8 cellular contexts compared by ENCODE assay signal in genomic region chr6:35601331-35602132, GRCh38.
A peak's percentile ranks its signal among the peaks of the same experiment; 100 is the strongest.
DNase-seq lines count a peak whose midpoint lies in the region; ATAC-seq and TF ChIP-seq lines count a peak whose summit lies in the region.

No MANE protein-coding gene starts in this region.

- no TSS peak for BruUV-seq in IMR-90 (replicated peaks; lab: Mats Ljungman, UMichigan)

- no peak for TF ChIP-seq RAD21 in IMR-90 (IDR thresholded peaks at IDR 0.05; ENCODE audit: low read length)

- H3K36me3 Mint-ChIP-seq in activated CD4-positive, alpha-beta T cell treated with anti-CD3 and anti-CD28 coated beads for 36 hours (ENCODE audit: low read depth): peaks cover 40% of the 10 kb centered on the region

- H3K9me3 ChIP-seq in IMR-90 (ENCODE audit: control insufficient read depth, insufficient read depth, low read length) (no peaks in the 10 kb centered on the region), duodenal mucosa (ENCODE audit: control insufficient read depth in 1 of 2, low read length in 2 of 2) (no peaks in the 10 kb centered on the region), mesenchymal stem cell (ENCODE audit: control insufficient read depth, low read length) (no peaks in the 10 kb centered on the region)

- peak overlapping the region; percentile 53 for H3K56ac ChIP-seq in IMR-90 (ENCODE audit: extremely low read depth, insufficient read depth, low read length)

- peak overlapping the region; percentile 28; the same call in 1 of the 2 replicates for H3K18ac ChIP-seq in IMR-90 (ENCODE audit: low read depth, low read length)
- peak overlapping the region in 1 of 2 experiments; percentile 34 for H3K18ac ChIP-seq in mesenchymal stem cell (ENCODE audit: low read depth in 1 of 2, low read length in 2 of 2)

- H3K4me3 Mint-ChIP-seq in activated CD4-positive, alpha-beta T cell treated with anti-CD3 and anti-CD28 coated beads for 36 hours: peak overlapping the region; percentile 47

- H2AK9ac ChIP-seq in IMR-90 (replicated peaks; ENCODE audit: low read depth, low read length, poor library complexity): no peak overlapping the region

- POLR2A ChIA-PET in AG04449 (lab: Yijun Ruan, JAX): no interaction called here
- POLR2A ChIA-PET in IMR-90 (lab: Charles Lee; ENCODE audit: unreplicated experiment): no interaction called here
- POLR2A ChIA-PET in activated CD4-positive, alpha-beta T cell treated with anti-CD3 and anti-CD28 coated beads for 36 hours (lab: Charles Lee): interaction anchor here (0.6 to 1.9 kb wide), 6 partner anchors 10 to 109 kb away, joined by 3 to 7 read pairs (median 4); no protein-coding TSS in a partner anchor

- H3K36me3 ChIP-seq in IMR-90 (ENCODE audit: control insufficient read depth, insufficient read depth, low read length) (no peaks in the 10 kb centered on the region), duodenal mucosa (ENCODE audit: control insufficient read depth in 1 of 2, insufficient read depth in 2 of 2, low read length in 2 of 2) (peaks cover 8 to 9% of the 10 kb centered on the region in 2 donors), mesenchymal stem cell (ENCODE audit: control insufficient read depth in 1 of 2, insufficient read depth in 2 of 2, low read depth in 1 of 2, low read length in 2 of 2) (no peaks in the 10 kb centered on the region)

- peaks cover 6% of the 10 kb centered on the region; the same call in 1 of the 2 replicates for H4K20me1 ChIP-seq in IMR-90 (ENCODE audit: insufficient read depth, low read length)

- H3K4me2 ChIP-seq in IMR-90 (ENCODE audit: low read depth, low read length): peak overlapping the region; percentile 91
- H3K4me2 ChIP-seq in mesenchymal stem cell (ENCODE audit: low read length, poor library complexity, severe bottlenecking): peak overlapping the region; percentile 63

- H4K91ac ChIP-seq in IMR-90 (ENCODE audit: insufficient read depth, low read depth, low read length) (peak overlapping the region; percentile 43; the same call in 1 of the 2 replicates), mesenchymal stem cell (ENCODE audit: low read length) (no peak overlapping the region)

- peak; percentile 79 for ATAC-seq in IMR-90 (ENCODE audit: low read depth)
- ATAC-seq in activated CD4-positive, alpha-beta T cell treated with anti-CD3 and anti-CD28 coated beads for 36 hours: peak; percentile 80
- ATAC-seq in GM21529 (IDR thresholded peaks at IDR 0.05; ENCODE audit: unreplicated experiment): no peak
- no peak for ATAC-seq in GM18868 (IDR thresholded peaks at IDR 0.05; ENCODE audit: unreplicated experiment)

- no peak for TF ChIP-seq POLR2A in IMR-90 (IDR thresholded peaks at IDR 0.05; ENCODE audit: low read depth, low read length)

- H3K23ac ChIP-seq in IMR-90 (ENCODE audit: low read depth, low read length) (peak overlapping the region; percentile 69), mesenchymal stem cell (ENCODE audit: low read length in 2 of 2) (no peak overlapping the region)

- H3K27ac ChIP-seq in IMR-90 (ENCODE audit: insufficient read depth, low read length): peak overlapping the region; percentile 53; the same call in 1 of the 2 replicates
- peak overlapping the region; percentile 53 for H3K27ac ChIP-seq in duodenal mucosa (ENCODE audit: low read depth, low read length)
- peak overlapping the region; percentile 67 for H3K27ac ChIP-seq in mesenchymal stem cell (ENCODE audit: low read length, poor library complexity, severe bottlenecking)

- H4K5ac ChIP-seq in IMR-90 (ENCODE audit: low read depth, low read length): peak overlapping the region; percentile 6; the same call in 1 of the 2 replicates

- H3K14ac ChIP-seq in IMR-90 (replicated peaks; ENCODE audit: low read depth, low read length): peak overlapping the region; percentile 72
- H3K14ac ChIP-seq in mesenchymal stem cell (ENCODE audit: low read length in 2 of 2): no peak overlapping the region

- intact Hi-C loops in IMR-90 (cut with micrococcal nuclease): loop anchor here (5.0 kb wide), 1 partner anchor 66 kb away; no protein-coding TSS in a partner anchor
- intact Hi-C loops in activated CD4-positive, alpha-beta T cell treated with anti-CD3 and anti-CD28 coated beads for 36 hours (cut with DNase I, micrococcal nuclease): loop anchor here (1.0 to 5.0 kb wide), 4 partner anchors 10 to 131 kb away; no protein-coding TSS in a partner anchor

- H2BK5ac ChIP-seq in IMR-90 (ENCODE audit: low read depth, low read length, poor library complexity, severe bottlenecking): peak overlapping the region; percentile 71
- H2BK5ac ChIP-seq in mesenchymal stem cell (ENCODE audit: low read depth, low read length, poor library complexity, severe bottlenecking): no peak overlapping the region

- H3K9me1 ChIP-seq in IMR-90 (ENCODE audit: insufficient read depth, low read length): peaks cover 14% of the 10 kb centered on the region

- dilution Hi-C loops in IMR-90 (cut with HindIII; ENCODE audit: low sequenced_read_pairs, unreplicated experiment): no loop called here

- H3K27me3 Mint-ChIP-seq in activated CD4-positive, alpha-beta T cell treated with anti-CD3 and anti-CD28 coated beads for 36 hours: no peaks in the 10 kb centered on the region

- H3K27me3 ChIP-seq in IMR-90 (ENCODE audit: control insufficient read depth, insufficient read depth, low read length): no peaks in the 10 kb centered on the region
- H3K27me3 ChIP-seq in duodenal mucosa (ENCODE audit: control insufficient read depth in 1 of 2, insufficient read depth in 2 of 2, low read length in 2 of 2): no peaks in the 10 kb centered on the region
- no peaks in the 10 kb centered on the region for H3K27me3 ChIP-seq in mesenchymal stem cell (ENCODE audit: control insufficient read depth in 1 of 2, insufficient read depth in 1 of 2, low read length in 2 of 2)

- TF ChIP-seq CTCF in AG04449 (IDR thresholded peaks at IDR 0.05; ENCODE audit: insufficient read depth, low read length, missing control alignments) (no peak), IMR-90 (conservative IDR thresholded peaks at IDR 0.05; ENCODE audit: low read depth, low read length) (no peak)

- H2BK12ac ChIP-seq in mesenchymal stem cell (ENCODE audit: low read length in 2 of 2): no peak overlapping the region

- H2AK5ac ChIP-seq in IMR-90 (ENCODE audit: low read depth, low read length) (peak overlapping the region; percentile 13; the same call in 1 of the 2 replicates), mesenchymal stem cell (ENCODE audit: low read length, severe bottlenecking) (no peak overlapping the region)

- H3K4me3 ChIP-seq in AG04449 (ENCODE audit: low read depth, low read length) (peak overlapping the region; percentile 28), IMR-90 (ENCODE audit: insufficient read depth, low read depth, low read length) (peak overlapping the region; percentile 5; the same call in 1 of the 2 replicates), duodenal mucosa (ENCODE audit: low read depth in 1 of 2, low read length in 2 of 2) (peak overlapping the region; percentile 4 to 13), mesenchymal stem cell (ENCODE audit: insufficient read depth in 1 of 2, low read depth in 1 of 2, low read length in 2 of 2) (peak overlapping the region in 1 of 2 experiments; percentile 20)

- in situ Hi-C loops in IMR-90 (cut with MboI; ENCODE audit: low sequenced_read_pairs): no loop called here

- H2BK15ac ChIP-seq in IMR-90 (ENCODE audit: low read depth, low read length) (peak overlapping the region; percentile 41; the same call in 1 of the 3 replicates), mesenchymal stem cell (ENCODE audit: low read depth, poor library complexity, severe bottlenecking) (no peak overlapping the region)

- H2BK120ac ChIP-seq in IMR-90 (ENCODE audit: low read depth, low read length): peak overlapping the region; percentile 50
- no peak overlapping the region for H2BK120ac ChIP-seq in mesenchymal stem cell (ENCODE audit: low read depth, low read length)

- H3K4me1 Mint-ChIP-seq in activated CD4-positive, alpha-beta T cell treated with anti-CD3 and anti-CD28 coated beads for 36 hours: peaks cover 76% of the 10 kb centered on the region

- CTCF ChIA-PET in AG04449 (lab: Yijun Ruan, JAX) (interaction anchor here (0.8 to 3.7 kb wide), 10 partner anchors 14 to 137 kb away, joined by 3 to 36 read pairs (median 4); partner anchors contain the start of gene ARMC12), IMR-90 (lab: Yijun Ruan, JAX) (interaction anchor here (0.6 to 1.0 kb wide), 3 partner anchors 10 to 135 kb away, joined by 3 read pairs; no protein-coding TSS in a partner anchor)
- CTCF ChIA-PET in activated CD4-positive, alpha-beta T cell treated with anti-CD3 and anti-CD28 coated beads for 36 hours (lab: Charles Lee): interaction anchor here (0.6 to 5.3 kb wide), 22 partner anchors 9 to 281 kb away, joined by 3 to 49 read pairs (median 4); partner anchors contain the start of gene ARMC12

- H3K4ac ChIP-seq in IMR-90 (ENCODE audit: low read depth, low read length) (peak overlapping the region; percentile 44), mesenchymal stem cell (ENCODE audit: low read depth in 1 of 2, low read length in 2 of 2) (no peak overlapping the region)

- no CpG with 5 or more reads among the region's 8 CpGs for WGBS in IMR-90 (ENCODE audit: extremely low coverage in 2 of 2, insufficient read length in 1 of 2), 2 experiments
- WGBS in mesenchymal stem cell: 1% methylated on average over 8 of the region's 8 CpGs

- H3K9me3 Mint-ChIP-seq in activated CD4-positive, alpha-beta T cell treated with anti-CD3 and anti-CD28 coated beads for 36 hours (ENCODE audit: low read depth): no peaks in the 10 kb centered on the region

- H4K8ac ChIP-seq in IMR-90 (ENCODE audit: low read depth in 2 of 2, low read length in 2 of 2): peak overlapping the region in 1 of 2 experiments; percentile 70; a peak in 2 of 4 replicates
- no peak overlapping the region for H4K8ac ChIP-seq in mesenchymal stem cell (ENCODE audit: low read length)

- peak overlapping the region; percentile 76 for H2BK20ac ChIP-seq in IMR-90 (ENCODE audit: low read depth, low read length)

- H3K9ac ChIP-seq in IMR-90 (ENCODE audit: low read depth, low read length) (no peak overlapping the region), duodenal mucosa (ENCODE audit: low read depth in 1 of 2, low read length in 2 of 2) (no peak overlapping the region), mesenchymal stem cell (ENCODE audit: low read length) (peak overlapping the region; percentile 76)

- DNase-seq in AG04449 (ENCODE audit: low read depth, low spot score): no peak
- peak; percentile 93 for DNase-seq in IMR-90
- peak; percentile 68 for DNase-seq in activated CD4-positive, alpha-beta T cell treated with anti-CD3 and anti-CD28 coated beads for 36 hours
- DNase-seq in mesenchymal stem cell: peak; percentile 97
- DNase-seq in stimulated activated CD8-positive, alpha-beta memory T cell treated with anti-CD3 and anti-CD28 coated beads, Interleukin-7, amount 100 ng/mL, for 1 hour (ENCODE audit: low read depth in 2 of 2): peak; percentile 17 to 39

- peak overlapping the region; percentile 80 for H3K27ac Mint-ChIP-seq in activated CD4-positive, alpha-beta T cell treated with anti-CD3 and anti-CD28 coated beads for 36 hours

- H2AFZ ChIP-seq in IMR-90 (replicated peaks; ENCODE audit: low read length, poor library complexity) (peak overlapping the region; percentile 5), mesenchymal stem cell (ENCODE audit: low read depth, low read length) (no peak overlapping the region)

- H3K4me1 ChIP-seq in IMR-90 (ENCODE audit: control insufficient read depth, insufficient read depth, low read length): peaks cover 12% of the 10 kb centered on the region
- H3K4me1 ChIP-seq in duodenal mucosa (ENCODE audit: control insufficient read depth in 1 of 2, insufficient read depth in 2 of 2, low read length in 2 of 2): peaks cover 9 to 29% of the 10 kb centered on the region in 2 donors
- H3K4me1 ChIP-seq in mesenchymal stem cell (ENCODE audit: control insufficient read depth, insufficient read depth, low read depth, low read length): peaks cover 12% of the 10 kb centered on the region

- H3K79me1 ChIP-seq in IMR-90 (ENCODE audit: low read depth in 1 of 2, low read length in 2 of 2) (peaks cover 0 to 5% of the 10 kb centered on the region in 2 experiments; a peak in 1 of 4 replicates), mesenchymal stem cell (replicated peaks; ENCODE audit: low read length, poor library complexity, severe bottlenecking) (no peaks in the 10 kb centered on the region)

Comparison
In these comparisons a context has a peak if more than half of its experiments do, and no peak if none do; other contexts are left out.
1. ATAC-seq: peak in IMR-90 (single experiment) and activated CD4-positive, alpha-beta T cell treated with anti-CD3 and anti-CD28 coated beads for 36 hours (single experiment); none in GM21529 (single experiment) and GM18868 (single experiment).
2. Peak in every context shown above with its lines, with median percentiles within 50 percentile points of each other: H3K27ac ChIP-seq.